Comparison of ENCODE assay signal across 20 cellular contexts in genomic region chr7:95436407-95436806, GRCh38. TPM values are rescaled to one million over a fixed set of nuclear protein-coding genes. Genes with fewer than 3 reads are reported as not detected.
"Had no signal": no experiment of that assay in that cellular context is flagged by ENCODE, and none has a peak within 500 bp of the region (broad histone marks: within the 10 kb centered on the region; RNA-seq: fewer than 3 reads in every experiment).

No MANE protein-coding gene starts in this region.

- H3K4me3 Mint-ChIP-seq: dendritic cell treated with granulocyte-macrophage colony-stimulating factor and Interleukin-4, amounts not matched to agents 40 ng/mL and 50 ng/mL, for 4 days had no signal

- H3K27ac Mint-ChIP-seq: dendritic cell treated with granulocyte-macrophage colony-stimulating factor and Interleukin-4, amounts not matched to agents 40 ng/mL and 50 ng/mL, for 4 days; stimulated activated naive CD8-positive, alpha-beta T cell treated with anti-CD3 and anti-CD28 coated beads, Interleukin-15, Interleukin-2, amounts not matched to agents 100 ng/mL and 50 ng/mL, for 24 hours had no signal

- H3K9me3 Mint-ChIP-seq: dendritic cell treated with granulocyte-macrophage colony-stimulating factor and Interleukin-4, amounts not matched to agents 40 ng/mL and 50 ng/mL, for 4 days; naive thymus-derived CD4-positive, alpha-beta T cell had no signal

- H3K9me3 ChIP-seq: gastrocnemius medialis, heart left ventricle, right atrium auricular region, suprapubic skin had no signal

- ATAC-seq: activated CD4-positive, CD25-positive, alpha-beta regulatory T cell treated with anti-CD3 and anti-CD28 coated beads, Interleukin-2, amount 50 U/mL, for 24 hours; gastrocnemius medialis; heart left ventricle; naive thymus-derived CD4-positive, alpha-beta T cell had no signal

- H3K27ac ChIP-seq: brain microvascular endothelial cell, gastrocnemius medialis, heart left ventricle, right atrium auricular region, suprapubic skin had no signal

- DNase-seq: activated CD4-positive, alpha-beta T cell treated with anti-CD3 and anti-CD28 coated beads, Interleukin-2, amount 50 U/mL, for 1 hour; activated naive CD4-positive, alpha-beta T cell treated with Interleukin-2 at 50 U/mL for 16 hours; anterior cingulate cortex; brain microvascular endothelial cell; gastrocnemius medialis; heart left ventricle; naive thymus-derived CD4-positive, alpha-beta T cell; nucleus accumbens; T-helper 9 cell; trophoblast cell had no signal

- H3K4me3 ChIP-seq: gastrocnemius medialis, heart left ventricle, right atrium auricular region, smooth muscle cell, suprapubic skin had no signal

RNA-seq across cellular contexts. Expression of gene PON3, which starts 40.2 kb away (rescaled TPM):
- total RNA-seq: activated CD8-positive, alpha-beta memory T cell treated with anti-CD3 and anti-CD28 coated beads for 36 hours; epithelial cell of proximal tubule; lung microvascular endothelial cell; mononuclear cell; naive thymus-derived CD4-positive, alpha-beta T cell; smooth muscle cell had no signal
- polyA plus RNA-seq: smooth muscle cell had no signal

RNA-seq across cellular contexts. Expression of gene ASB4, which starts 49.3 kb away (rescaled TPM):
- total RNA-seq: activated CD8-positive, alpha-beta memory T cell treated with anti-CD3 and anti-CD28 coated beads for 36 hours; lung microvascular endothelial cell; naive thymus-derived CD4-positive, alpha-beta T cell; smooth muscle cell had no signal
- polyA plus RNA-seq: naive thymus-derived CD4-positive, alpha-beta T cell; smooth muscle cell had no signal
